In the genomic region with DNA sequence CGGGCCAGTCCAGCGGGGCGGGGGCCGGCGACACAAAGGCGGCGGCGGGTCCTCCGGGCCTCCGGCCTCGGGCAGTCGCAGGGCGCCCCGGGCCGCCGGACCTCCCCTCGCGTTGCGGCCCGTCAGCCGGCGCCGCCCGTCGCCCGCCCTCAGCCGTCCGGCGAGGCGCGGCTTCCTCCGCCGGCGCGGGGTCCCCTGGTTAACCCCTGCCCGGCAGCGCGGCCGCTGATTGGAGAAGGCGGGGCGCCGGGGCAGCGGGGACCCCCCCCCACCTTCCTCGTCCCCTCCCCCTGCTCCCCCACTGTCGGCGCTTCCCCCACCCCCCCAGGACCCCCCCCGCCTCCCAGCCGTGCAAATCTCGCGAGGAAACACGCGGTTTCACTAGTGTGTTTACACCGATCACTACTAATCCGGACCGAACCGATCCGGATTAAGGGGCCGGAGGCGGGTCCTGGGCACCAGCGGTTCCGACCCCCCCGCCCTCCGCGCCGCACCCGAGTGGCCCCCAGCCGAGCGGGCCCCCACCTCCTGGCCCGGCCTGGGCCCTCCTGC, we compare ENCODE assay signal across 8 cellular contexts. TPM values are rescaled to one million over a fixed set of nuclear protein-coding genes. Genes with fewer than 3 reads are reported as not detected.
DNase-seq lines count a peak whose midpoint lies in the region; ATAC-seq and TF ChIP-seq lines count a peak whose summit lies in the region.
"Not testable (repeated sequence)": the region's sequence is repeated elsewhere in the genome, so short reads cannot be mapped to it uniquely, and the experiment has no call there.

A gene (plus strand): TSS at position 402 of the 552 bp plus-strand sequence. CDS start 2,301 bp downstream, outside the sequence.

- DNase-seq in AG09319 (ENCODE audit: extremely low read depth, low read depth): peak; percentile 57
- DNase-seq in NCI-H460 (ENCODE audit: extremely low read depth, low read depth): peak; percentile 66
- DNase-seq in activated CD4-positive, alpha-beta T cell treated with anti-CD3 and anti-CD28 coated beads for 48 hours: peak; percentile 83
- DNase-seq in chondrocyte (ENCODE audit: low spot score): peak; percentile 89
- DNase-seq in kidney epithelial cell (ENCODE audit: low read depth): not testable (repeated sequence)
- peak; percentile 62 to 71 (median 70) for DNase-seq in stimulated activated CD4-positive, alpha-beta T cell treated with anti-CD3 and anti-CD28 coated beads, Interleukin-12 subunit alpha, Interleukin-12 subunit beta, amount 100 ng/mL, for 48 hours (ENCODE audit: low read depth in 2 of 3, low spot score in 1 of 3)

- H3K27me3 Mint-ChIP-seq in chondrocyte (ENCODE audit: low read depth): not testable (repeated sequence)

- H3K9me3 Mint-ChIP-seq in chondrocyte (ENCODE audit: low read depth): not testable (repeated sequence)

- peaks cover 32% of the 10 kb centered on the region for H3K4me1 Mint-ChIP-seq in chondrocyte (ENCODE audit: low read depth)

- H3K36me3 ChIP-seq in kidney epithelial cell (ENCODE audit: control insufficient read depth, insufficient read depth, low read length): not testable (repeated sequence)

- TF ChIP-seq CTCF in AG09319 (IDR thresholded peaks at IDR 0.05; ENCODE audit: low read depth, low read length); chondrocyte (IDR thresholded peaks at IDR 0.05); kidney epithelial cell (IDR thresholded peaks at IDR 0.05; ENCODE audit: insufficient read depth, low read length, poor library complexity, severe bottlenecking): not testable (repeated sequence)

- H3K36me3 Mint-ChIP-seq in chondrocyte (ENCODE audit: low read depth): not testable (repeated sequence)

- peak within 1 kb of the TSS; percentile 90 for H3K4me3 Mint-ChIP-seq in chondrocyte (ENCODE audit: unreplicated experiment)

- H3K27me3 ChIP-seq in kidney epithelial cell (ENCODE audit: control insufficient read depth, insufficient read depth, low read length): not testable (repeated sequence)

- peak within 1 kb of the TSS; percentile 97 for H3K27ac Mint-ChIP-seq in chondrocyte (ENCODE audit: unreplicated experiment)

- TF ChIP-seq POLR2A in GM19099 (IDR thresholded peaks at IDR 0.05; ENCODE audit: extremely low read depth, insufficient read length, low read depth): peak; percentile 84

- ATAC-seq in HG03280 (IDR thresholded peaks at IDR 0.05; ENCODE audit: unreplicated experiment): peak; percentile 68

- H3K4me3 ChIP-seq in kidney epithelial cell (ENCODE audit: low read depth, low read length): peak within 1 kb of the TSS; percentile 68

RNA-seq across cellular contexts. Expression of the gene that starts here (rescaled TPM):
- 41.3 and 46.7 TPM in 2 replicates for total RNA-seq in NCI-H460 (2014; rRNA removed; shearing (Covaris generic))
- polyA plus RNA-seq in NCI-H460 (2014; cell fraction: nucleus; rRNA removed): 17.8 and 24.1 TPM in 2 replicates
- total RNA-seq in chondrocyte: 35.5 to 39.5 TPM (median 38.8 TPM) in 3 replicates
- total RNA-seq in kidney epithelial cell: 32.9 and 50.0 TPM in 2 replicates
